ENCODE assay signal across 8 cellular contexts in the genomic region with DNA sequence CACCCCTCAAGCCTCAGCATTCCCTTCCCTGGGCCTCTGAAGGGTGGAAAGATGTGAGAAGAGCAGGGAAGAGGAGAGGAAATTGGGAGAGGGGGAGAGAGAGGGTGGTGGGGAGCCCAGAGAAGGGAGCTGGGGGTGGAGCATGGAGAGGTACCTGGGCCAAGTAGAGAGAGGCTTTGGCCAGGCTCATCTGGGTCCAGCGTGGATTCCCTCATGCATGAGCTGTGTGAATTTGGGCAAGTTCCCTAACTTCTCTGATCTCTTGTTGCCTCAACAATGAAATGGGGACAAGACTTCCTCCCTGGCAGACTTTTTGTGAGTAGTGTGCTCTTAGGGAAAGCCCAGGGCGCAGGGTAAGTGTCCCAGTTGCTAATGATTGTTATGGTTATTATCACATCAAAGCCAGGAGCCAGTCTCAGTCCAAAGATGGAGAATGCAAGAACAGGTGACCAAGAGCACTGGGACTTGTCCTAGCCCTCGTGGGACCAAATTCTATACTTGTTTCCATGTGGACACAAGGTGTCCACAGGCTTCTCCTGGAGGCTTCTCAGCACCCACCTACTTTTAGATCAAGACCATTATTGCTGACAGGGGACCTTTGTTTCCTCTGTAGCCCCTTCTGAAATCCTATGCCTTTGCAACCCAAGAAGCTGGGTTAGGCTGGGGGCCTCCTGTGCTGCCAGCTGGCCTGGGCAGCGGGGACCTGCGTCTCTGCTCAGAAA. TPM values are rescaled to one million over a fixed set of nuclear protein-coding genes. Genes with fewer than 3 reads are reported as not detected.
DNase-seq lines count a peak whose midpoint lies in the region; ATAC-seq, FAIRE-seq and TF ChIP-seq lines count a peak whose summit lies in the region.

No MANE protein-coding gene starts in this region.

- intact Hi-C loops in K562 (cut with micrococcal nuclease): no loop called here

- peak overlapping the region; percentile 57 for H3K4me3 Mint-ChIP-seq in T-helper 1 cell treated with Interleukin-12 subunit alpha and Interleukin-12 subunit beta and Interleukin-4 antibody, amounts not matched to agents 30 μg/mL and 1 μg/mL, for 36 hours
- H3K4me3 Mint-ChIP-seq in activated CD8-positive, alpha-beta memory T cell treated with anti-CD3 and anti-CD28 coated beads, Interleukin-2, amount 10 ng/mL, durations not matched to agents 7 days and 5 days: no peak overlapping the region

- POLR2A ChIA-PET in K562 (lab: Yijun Ruan, JAX): interaction anchor here (0.5 to 1.6 kb wide), 6 partner anchors 9 to 87 kb away, joined by 3 to 8 read pairs (median 4); no protein-coding TSS in a partner anchor

- 0% methylated on average over 5 of the region's 5 CpGs for WGBS in K562 (ENCODE audit: insufficient coverage, low coverage, missing lambda C conversion rate)
- 34 to 38% methylated on average over 5 of the region's 5 CpGs for WGBS in lung, 2 donors

- TF ChIP-seq CTCF in K562 (IDR thresholded peaks at IDR 0.05 in 2 of 3, conservative IDR thresholded peaks at IDR 0.05 in 1 of 3; ENCODE audit: insufficient read depth in 2 of 3, low read depth in 1 of 3, low read length in 3 of 3) (no peak), lung (IDR thresholded peaks at IDR 0.05; ENCODE audit: control extremely low read depth, extremely low read depth) (no peak)

- H2AFZ ChIP-seq in K562 (ENCODE audit: low read depth, low read length): no peak overlapping the region

- no peaks in the 10 kb centered on the region for H3K79me2 ChIP-seq in K562 (ENCODE audit: control insufficient read depth, insufficient read depth, low read length)

- BruUV-seq in K562 (replicated peaks; lab: Mats Ljungman, UMichigan): no TSS peak

- no peaks in the 10 kb centered on the region for H3K9me3 Mint-ChIP-seq in T-helper 1 cell treated with Interleukin-12 subunit alpha and Interleukin-12 subunit beta and Interleukin-4 antibody, amounts not matched to agents 30 μg/mL and 1 μg/mL, for 36 hours
- H3K9me3 Mint-ChIP-seq in activated CD8-positive, alpha-beta memory T cell treated with anti-CD3 and anti-CD28 coated beads, Interleukin-2, amount 10 ng/mL, durations not matched to agents 7 days and 5 days (ENCODE audit: low read depth): no peaks in the 10 kb centered on the region

- H4K20me1 ChIP-seq in K562 (replicated peaks; ENCODE audit: control insufficient read depth, insufficient read depth, low read length): no peaks in the 10 kb centered on the region

- peaks cover 27% of the 10 kb centered on the region for H3K4me1 Mint-ChIP-seq in T-helper 1 cell treated with Interleukin-12 subunit alpha and Interleukin-12 subunit beta and Interleukin-4 antibody, amounts not matched to agents 30 μg/mL and 1 μg/mL, for 36 hours (ENCODE audit: low read depth)
- H3K4me1 Mint-ChIP-seq in activated CD8-positive, alpha-beta memory T cell treated with anti-CD3 and anti-CD28 coated beads, Interleukin-2, amount 10 ng/mL, durations not matched to agents 7 days and 5 days: peaks cover 11% of the 10 kb centered on the region

- H3K4me3 ChIP-seq in K562: no peak overlapping the region
- no peak overlapping the region for H3K4me3 ChIP-seq in lung

- ATAC-seq in K562 (no peak), lung (ENCODE audit: insufficient read depth, low FRiP score) (no peak), HG03460 (IDR thresholded peaks at IDR 0.05; ENCODE audit: unreplicated experiment) (no peak)
- ATAC-seq in activated CD8-positive, alpha-beta memory T cell treated with anti-CD3 and anti-CD28 coated beads, Interleukin-2, amount 10 ng/mL, durations not matched to agents 7 days and 5 days: no peak

- no peak for TF ChIP-seq EP300 in K562 (IDR thresholded peaks at IDR 0.05; ENCODE audit: low read length)

- no peak for TF ChIP-seq POLR2A in K562 (conservative IDR thresholded peaks at IDR 0.05)

- peaks cover 0 to 8% of the 10 kb centered on the region in 2 experiments; a peak in 2 of 5 replicates for H3K4me1 ChIP-seq in K562 (replicated peaks in 1 of 2; ENCODE audit: control insufficient read depth in 2 of 2, insufficient read depth in 2 of 2, low read length in 2 of 2)
- H3K4me1 ChIP-seq in lung (ENCODE audit: control insufficient read depth in 2 of 2, insufficient read depth in 2 of 2, low read length in 2 of 2): peaks cover 29 to 35% of the 10 kb centered on the region in 2 donors

- H3K9ac ChIP-seq in K562 (ENCODE audit: insufficient read depth in 1 of 2, low read depth in 2 of 2, low read length in 2 of 2): peak overlapping the region in 1 of 2 experiments; percentile 29; a peak in 1 of 4 replicates

- no peak for TF ChIP-seq RAD21 in K562 (CRISPR knock-in tag; conservative IDR thresholded peaks at IDR 0.05 in 1 of 2, IDR thresholded peaks at IDR 0.05 in 1 of 2)

- H3K27ac ChIP-seq in K562 (ENCODE audit: extremely low read depth, low read depth, low read length) (no peak overlapping the region), lung (ENCODE audit: low read depth in 1 of 2, low read length in 1 of 2) (peak overlapping the region; percentile 89 to 96), temporal lobe (ENCODE audit: low read depth, low read length) (peak overlapping the region; percentile 84)

- in situ Hi-C loops in K562 (cut with MboI): no loop called here

- H3K9me3 ChIP-seq in K562 (replicated peaks; ENCODE audit: control insufficient read depth, insufficient read depth, low read depth, low read length) (no peaks in the 10 kb centered on the region), lung (ENCODE audit: control insufficient read depth in 2 of 2, insufficient read depth in 1 of 2, low read length in 1 of 2) (no peaks in the 10 kb centered on the region)

- no peaks in the 10 kb centered on the region for H3K9me1 ChIP-seq in K562 (ENCODE audit: control insufficient read depth, insufficient read depth, low read length)

- DNase-seq in T-helper 1 cell: no peak
- DNase-seq in K562 (ENCODE audit: extremely low read depth in 1 of 4, low spot score in 3 of 4): no peak
- no peak for DNase-seq in lung (ENCODE audit: low spot score)
- no peak for DNase-seq in activated CD8-positive, alpha-beta memory T cell treated with anti-CD3 and anti-CD28 coated beads, Interleukin-2, amount 10 ng/mL, durations not matched to agents 7 days and 5 days
- DNase-seq in hippocampal formation (lab: John Stamatoyannopoulos, UW): no peak

- H3K4me2 ChIP-seq in K562 (ENCODE audit: insufficient read depth, low read length): no peak overlapping the region

- no peaks in the 10 kb centered on the region for H3K36me3 Mint-ChIP-seq in T-helper 1 cell treated with Interleukin-12 subunit alpha and Interleukin-12 subunit beta and Interleukin-4 antibody, amounts not matched to agents 30 μg/mL and 1 μg/mL, for 36 hours (ENCODE audit: low read depth)
- H3K36me3 Mint-ChIP-seq in activated CD8-positive, alpha-beta memory T cell treated with anti-CD3 and anti-CD28 coated beads, Interleukin-2, amount 10 ng/mL, durations not matched to agents 7 days and 5 days: no peaks in the 10 kb centered on the region

- peak overlapping the region; percentile 68 for H3K27ac Mint-ChIP-seq in T-helper 1 cell treated with Interleukin-12 subunit alpha and Interleukin-12 subunit beta and Interleukin-4 antibody, amounts not matched to agents 30 μg/mL and 1 μg/mL, for 36 hours
- no peak overlapping the region for H3K27ac Mint-ChIP-seq in activated CD8-positive, alpha-beta memory T cell treated with anti-CD3 and anti-CD28 coated beads, Interleukin-2, amount 10 ng/mL, durations not matched to agents 7 days and 5 days

- no peak for FAIRE-seq in K562 (lab: Jason Lieb, UNC)

- H3K36me3 ChIP-seq in K562 (ENCODE audit: control insufficient read depth, insufficient read depth, low read length) (no peaks in the 10 kb centered on the region), lung (ENCODE audit: control insufficient read depth in 2 of 2, insufficient read depth in 2 of 2, low read length in 2 of 2) (no peaks in the 10 kb centered on the region)

- CTCF ChIA-PET in K562 (lab: Yijun Ruan, JAX; ENCODE audit: low intra/inter-chr PET ratio): no interaction called here
- CTCF ChIA-PET in activated CD8-positive, alpha-beta memory T cell treated with anti-CD3 and anti-CD28 coated beads, Interleukin-2, amount 10 ng/mL, durations not matched to agents 7 days and 5 days (lab: Charles Lee): no interaction called here

- H3K27me3 Mint-ChIP-seq in T-helper 1 cell treated with Interleukin-12 subunit alpha and Interleukin-12 subunit beta and Interleukin-4 antibody, amounts not matched to agents 30 μg/mL and 1 μg/mL, for 36 hours (ENCODE audit: low read depth): no peaks in the 10 kb centered on the region
- no peaks in the 10 kb centered on the region for H3K27me3 Mint-ChIP-seq in activated CD8-positive, alpha-beta memory T cell treated with anti-CD3 and anti-CD28 coated beads, Interleukin-2, amount 10 ng/mL, durations not matched to agents 7 days and 5 days

- H3K27me3 ChIP-seq in K562 (ENCODE audit: control insufficient read depth in 2 of 2, insufficient read depth in 2 of 2, low read length in 2 of 2): peaks cover 18 to 55% of the 10 kb centered on the region in 2 experiments; a peak in 4 of 5 replicates
- H3K27me3 ChIP-seq in lung (ENCODE audit: control insufficient read depth, insufficient read depth): no peaks in the 10 kb centered on the region

TF ChIP-seq in K562, 482 proteins besides CTCF, POLR2A, EP300 and RAD21 (continues in another document):
- TF ChIP-seq ZNF766 (CRISPR knock-in tag; conservative IDR thresholded peaks at IDR 0.05): no peak
- TF ChIP-seq PRPF4 (IDR thresholded peaks at IDR 0.05; ENCODE audit: insufficient read depth, low read depth, low read length, poor library complexity, severe bottlenecking): no peak

RNA-seq across cellular contexts. Expression of a gene that starts 13.9 kb away (rescaled TPM):
- 2.6 TPM in 1 of 2 replicates, not detected in the other for total RNA-seq in K562 (2011; cell fraction: chromatin; rRNA removed; ENCODE audit: low replicate concordance)
- total RNA-seq in K562 (2011; cell fraction: nucleolus; rRNA removed): 0.79 and 1.0 TPM in 2 replicates
- total RNA-seq in K562 (2011; cell fraction: nucleoplasm; rRNA removed): 0.59 and 2.0 TPM in 2 replicates
- total RNA-seq in K562 (2014; rRNA removed): 0.05 and 0.37 TPM in 2 replicates
- total RNA-seq in K562 (2014; rRNA removed; fragmentation: Illumina TruSeq; extraction: Trizol): 0.03 and 0.11 TPM in 2 replicates
- total RNA-seq in K562 (2015; rRNA removed; fragmentation: Illumina TruSeq; extraction: Trizol): 0.07 and 0.19 TPM in 2 replicates
- 0.24 and 0.47 TPM in 2 replicates for total RNA-seq in K562 (2021)
- polyA plus RNA-seq in K562 (2011; rRNA removed): 0.25 and 0.83 TPM in 2 replicates
- polyA plus RNA-seq in K562 (2011; cell fraction: cytosol; rRNA removed): 0.43 and 0.70 TPM in 2 replicates
- 0.10 and 0.21 TPM in 2 replicates for polyA plus RNA-seq in K562 (2011; cell fraction: nucleus; rRNA removed)
- 0.21 and 0.37 TPM in 2 replicates for polyA plus RNA-seq in K562 (2012)
- polyA plus RNA-seq in K562 (2014; fragmentation: Illumina TruSeq; extraction: Trizol): 0.09 and 0.40 TPM in 2 replicates
- not detected for polyA plus RNA-seq in K562 (2014; fragmentation: Nextera tagmentation; extraction: Ambion mirVana)
- polyA plus RNA-seq in K562 (2014; rRNA removed): 0.03 and 1.1 TPM in 2 replicates
- 0.25 and 0.42 TPM in 2 replicates for polyA minus RNA-seq in K562 (2011; rRNA and poly(A)+ RNA removed)
- polyA minus RNA-seq in K562 (2011; cell fraction: cytosol; rRNA and poly(A)+ RNA removed): not detected in 2 replicates
- 0.56 TPM in 1 of 2 replicates, not detected in the other for polyA minus RNA-seq in K562 (2011; cell fraction: nucleus; rRNA and poly(A)+ RNA removed)
- 10 to 100 TPM; 33.2 to 79.7 TPM for total RNA-seq in lung
- polyA plus RNA-seq in lung: 10 to 100 TPM; 12.3 to 30.8 TPM
- 3.7 TPM for total RNA-seq in temporal lobe
- under 1 TPM; 0.53 to 0.66 TPM for total RNA-seq in activated CD8-positive, alpha-beta memory T cell treated with anti-CD3 and anti-CD28 coated beads, Interleukin-2, amount 10 ng/mL, durations not matched to agents 7 days and 5 days
